ENCODE assay signal across 11 cellular contexts in the genomic region with DNA sequence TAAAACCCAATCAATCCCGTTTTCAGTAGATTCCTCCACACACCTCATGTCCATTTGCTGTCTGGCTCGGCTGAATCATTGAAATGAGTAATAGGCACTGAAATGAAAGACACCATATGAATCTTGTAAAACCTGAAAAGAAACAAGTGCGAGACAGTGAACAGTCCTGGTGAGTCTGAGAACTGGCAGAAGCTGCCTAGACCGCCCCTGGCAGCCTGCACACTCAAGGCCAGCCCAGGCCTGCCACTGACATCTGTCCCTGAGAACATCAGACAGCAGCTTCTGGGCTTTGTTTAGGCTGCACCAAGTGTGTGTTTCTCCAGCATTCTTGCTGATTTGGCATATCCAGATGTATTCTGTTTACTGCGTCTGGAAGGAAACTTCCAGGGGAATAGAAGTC. TPM values are rescaled to one million over a fixed set of nuclear protein-coding genes. Genes with fewer than 3 reads are reported as not detected.
A peak's percentile ranks its signal among the peaks of the same experiment; 100 is the strongest.
DNase-seq lines count a peak whose midpoint lies in the region; ATAC-seq and TF ChIP-seq lines count a peak whose summit lies in the region.
"Had no signal": no experiment of that assay in that cellular context is flagged by ENCODE, and none has a peak within 500 bp of the region (broad histone marks: within the 10 kb centered on the region; RNA-seq: fewer than 3 reads in every experiment).

No MANE protein-coding gene starts in this region.

- no peaks in the 10 kb centered on the region for H3K36me3 ChIP-seq in HCT116 (ENCODE audit: control insufficient read depth in 1 of 2, insufficient read depth in 2 of 2, low read length in 2 of 2)
- no peaks in the 10 kb centered on the region for H3K36me3 ChIP-seq in WERI-Rb-1
- peaks cover 3% of the 10 kb centered on the region for H3K36me3 ChIP-seq in smooth muscle cell (ENCODE audit: low read depth)

- DNase-seq in HCT116 (ENCODE audit: low read depth, low spot score) (no peak), WERI-Rb-1 (peak; percentile 18), right cardiac atrium (peak in 1 of 3 donors; percentile 49), smooth muscle cell (lab: John Stamatoyannopoulos, UW; ENCODE audit: unreplicated experiment) (no peak), SIG-M5 treated with dmso at 0.1 percent for 504 hours (lab: John Stamatoyannopoulos, UW; ENCODE audit: unreplicated experiment) (no peak), erythroblast (lab: John Stamatoyannopoulos, UW) (no peak), germinal center (ENCODE audit: low spot score) (no peak)
- DNase-seq in stimulated activated naive B cell treated with anti-CD40 and anti-IgM and Interleukin-4, amounts not matched to agents 10 μg/mL and 1 μg/mL and 100 μg/mL, for 72 hours: no peak
- DNase-seq: activated B cell treated with CpG ODN at 0.5 μM for 24 hours had no signal

- TF ChIP-seq RAD21 in HCT116 (IDR thresholded peaks at IDR 0.05; ENCODE audit: low read depth): peak; percentile 8; the same call in 1 of the 2 replicates

- H3K9ac ChIP-seq in HCT116 (ENCODE audit: low read length) (0 out of 2 replicates have a peak overlapping the region, but pooled peaks have one; percentile 18), smooth muscle cell (ENCODE audit: low read depth) (peak overlapping the region; percentile 54)

- H3K79me2 ChIP-seq in HCT116 (ENCODE audit: insufficient read depth, low read length) (no peaks in the 10 kb centered on the region), smooth muscle cell (ENCODE audit: low read depth) (peaks cover 18% of the 10 kb centered on the region)

- no peak overlapping the region for H3K4me3 Mint-ChIP-seq in stimulated activated naive B cell treated with anti-CD40 and anti-IgM and Interleukin-4, amounts not matched to agents 10 μg/mL and 1 μg/mL and 100 μg/mL, for 72 hours
- H3K4me3 Mint-ChIP-seq: activated B cell treated with CpG ODN at 0.5 μM for 24 hours, brain had no signal

- H3K27me3 ChIP-seq in HCT116 (ENCODE audit: insufficient read depth, low read length) (no peaks in the 10 kb centered on the region), WERI-Rb-1 (ENCODE audit: insufficient read depth, low read depth, severe bottlenecking) (no peaks in the 10 kb centered on the region), right cardiac atrium (ENCODE audit: control insufficient read depth, insufficient read depth) (no peaks in the 10 kb centered on the region), smooth muscle cell (ENCODE audit: low read depth) (no peaks in the 10 kb centered on the region)

- H3K9me2 ChIP-seq in HCT116 (ENCODE audit: insufficient read depth): no peaks in the 10 kb centered on the region

- H3K4me1 Mint-ChIP-seq in stimulated activated naive B cell treated with anti-CD40 and anti-IgM and Interleukin-4, amounts not matched to agents 10 μg/mL and 1 μg/mL and 100 μg/mL, for 72 hours: peaks cover 4 to 5% of the 10 kb centered on the region in 2 donors

- TF ChIP-seq POLR2A in HCT116 (IDR thresholded peaks at IDR 0.05; ENCODE audit: borderline replicate concordance, extremely low read depth, insufficient read depth, insufficient read length) (no peak), erythroblast (IDR thresholded peaks at IDR 0.05; ENCODE audit: low read length) (no peak)

- no peaks in the 10 kb centered on the region for H3K9me3 Mint-ChIP-seq in stimulated activated naive B cell treated with anti-CD40 and anti-IgM and Interleukin-4, amounts not matched to agents 10 μg/mL and 1 μg/mL and 100 μg/mL, for 72 hours
- H3K9me3 Mint-ChIP-seq: activated B cell treated with CpG ODN at 0.5 μM for 24 hours had no signal

- peaks cover 52% of the 10 kb centered on the region for H3F3A ChIP-seq in smooth muscle cell (ENCODE audit: low read depth)

- ATAC-seq in HCT116 (peak; percentile 57; the same call in 1 of the 2 replicates), right cardiac atrium (peak; percentile 61 to 64)
- no peak for ATAC-seq in stimulated activated naive B cell treated with anti-CD40 and anti-IgM and Interleukin-4, amounts not matched to agents 10 μg/mL and 1 μg/mL and 100 μg/mL, for 72 hours (replicated peaks)

- H2AFZ ChIP-seq in HCT116 (ENCODE audit: low read depth, low read length, poor library complexity, severe bottlenecking) (no peak overlapping the region), smooth muscle cell (ENCODE audit: low read depth) (no peak overlapping the region)

- H3K4me3 ChIP-seq in HCT116 (replicated peaks in 1 of 2; ENCODE audit: low read depth in 1 of 2, low read length in 2 of 2) (no peak overlapping the region), WERI-Rb-1 (ENCODE audit: low read depth, low read length) (no peak overlapping the region), right cardiac atrium (ENCODE audit: low read length) (no peak overlapping the region), smooth muscle cell (no peak overlapping the region)

- no peak overlapping the region for H3K27ac Mint-ChIP-seq in stimulated activated naive B cell treated with anti-CD40 and anti-IgM and Interleukin-4, amounts not matched to agents 10 μg/mL and 1 μg/mL and 100 μg/mL, for 72 hours
- H3K27ac Mint-ChIP-seq: activated B cell treated with CpG ODN at 0.5 μM for 24 hours had no signal

- no peak overlapping the region; the same call in 1 of the 2 replicates for H3K27ac ChIP-seq in HCT116 (ENCODE audit: low read depth, low read length)
- no peak overlapping the region for H3K27ac ChIP-seq in WERI-Rb-1
- H3K27ac ChIP-seq in right cardiac atrium (ENCODE audit: low read length): no peak overlapping the region
- peak overlapping the region; percentile 95 for H3K27ac ChIP-seq in smooth muscle cell (ENCODE audit: low read depth)
- H3K27ac ChIP-seq: HL-60 had no signal

- H3K9me3 ChIP-seq in HCT116 (ENCODE audit: control insufficient read depth in 1 of 2, insufficient read depth in 1 of 2, low read depth in 1 of 2, low read length in 2 of 2): no peaks in the 10 kb centered on the region
- no peaks in the 10 kb centered on the region for H3K9me3 ChIP-seq in WERI-Rb-1 (ENCODE audit: severe bottlenecking)
- H3K9me3 ChIP-seq in right cardiac atrium (ENCODE audit: control insufficient read depth, low read length): peaks cover 2% of the 10 kb centered on the region
- H3K9me3 ChIP-seq in smooth muscle cell (replicated peaks; ENCODE audit: low read depth): no peaks in the 10 kb centered on the region

- no TSS peak for BruUV-seq in HCT116 (replicated peaks; lab: Mats Ljungman, UMichigan)

- peaks cover 10 to 12% of the 10 kb centered on the region in 2 donors for H3K36me3 Mint-ChIP-seq in stimulated activated naive B cell treated with anti-CD40 and anti-IgM and Interleukin-4, amounts not matched to agents 10 μg/mL and 1 μg/mL and 100 μg/mL, for 72 hours

- intact Hi-C loops in HCT116 (cut with micrococcal nuclease) (no loop called here), right cardiac atrium (cut with DNase I) (no loop called here)

- H3K4me2 ChIP-seq in HCT116 (ENCODE audit: low read length) (peak overlapping the region; percentile 26; the same call in 1 of the 2 replicates), smooth muscle cell (peak overlapping the region; percentile 57)

- CTCF ChIA-PET in HCT116 (lab: Charles Lee): no interaction called here

- H4K20me1 ChIP-seq in HCT116 (ENCODE audit: insufficient read depth): no peaks in the 10 kb centered on the region
- H4K20me1 ChIP-seq in smooth muscle cell (ENCODE audit: low read depth): no peaks in the 10 kb centered on the region

- H3K27me3 Mint-ChIP-seq in stimulated activated naive B cell treated with anti-CD40 and anti-IgM and Interleukin-4, amounts not matched to agents 10 μg/mL and 1 μg/mL and 100 μg/mL, for 72 hours: no peaks in the 10 kb centered on the region
- H3K27me3 Mint-ChIP-seq: activated B cell treated with CpG ODN at 0.5 μM for 24 hours, brain had no signal

- POLR2A ChIA-PET in HCT116 (lab: Charles Lee): no interaction called here

- H3K4me1 ChIP-seq in HCT116 (ENCODE audit: control insufficient read depth in 1 of 2, insufficient read depth in 2 of 2, low read length in 2 of 2): peaks cover 16 to 18% of the 10 kb centered on the region in 2 experiments; a peak in 2 of 4 replicates
- peaks cover 3% of the 10 kb centered on the region for H3K4me1 ChIP-seq in right cardiac atrium (ENCODE audit: control insufficient read depth, insufficient read depth, low read length)
- H3K4me1 ChIP-seq in smooth muscle cell (ENCODE audit: low read depth): peaks cover 23% of the 10 kb centered on the region

- RAD21 ChIA-PET in HCT116 (lab: Charles Lee; ENCODE audit: low non-redundant PET in 1 of 2, low total read pairs in 2 of 2, uncharacterized antibody in 2 of 2, unreplicated experiment in 2 of 2): no interaction called here

- 53% methylated on average over 5 of the region's 5 CpGs for WGBS in right cardiac atrium
- 1% methylated on average over 5 of the region's 5 CpGs for WGBS in smooth muscle cell (ENCODE audit: low lambda C conversion rate)

- TF ChIP-seq CTCF in HCT116 (IDR thresholded peaks at IDR 0.05 in 2 of 3, conservative IDR thresholded peaks at IDR 0.05 in 1 of 3; ENCODE audit: borderline replicate concordance in 1 of 3, insufficient read depth in 1 of 3, low read depth in 2 of 3, low read length in 2 of 3) (no peak), WERI-Rb-1 (IDR thresholded peaks at IDR 0.05; ENCODE audit: low read depth, low read length) (no peak), smooth muscle cell (IDR thresholded peaks at IDR 0.05; ENCODE audit: borderline replicate concordance, insufficient read depth, poor library complexity, severe bottlenecking) (no peak)

TF ChIP-seq in HCT116, 20 proteins besides CTCF, POLR2A, EP300 and RAD21 (continues in another document):
- TF ChIP-seq JUND (IDR thresholded peaks at IDR 0.05) (peak; percentile 65), TCF7L2 (IDR thresholded peaks at IDR 0.05; ENCODE audit: borderline replicate concordance, extremely low read depth, insufficient read depth, insufficient read length) (no peak), SP1 (IDR thresholded peaks at IDR 0.05; ENCODE audit: low read depth) (peak; percentile 56; the same call in 1 of the 2 replicates)

RNA-seq across cellular contexts. Expression of a gene that starts 44.8 kb away (rescaled TPM):
- 33.6 TPM for total RNA-seq in HCT116 (2021; ENCODE audit: unreplicated experiment)
- polyA plus RNA-seq in HCT116 (2012): 22.9 and 26.9 TPM in 2 replicates
- 10 to 100 TPM; 12.0 to 19.5 (median 14.6) TPM for total RNA-seq in right cardiac atrium
- 8.8 TPM for polyA plus RNA-seq in right cardiac atrium
- total RNA-seq in smooth muscle cell: 124 and 125 TPM in 2 replicates
- polyA plus RNA-seq in smooth muscle cell: 44.8 and 46.7 TPM in 2 replicates

Comparison
In these comparisons a context has a peak if more than half of its experiments do, and no peak if none do; other contexts are left out.
1. ATAC-seq: peak in HCT116 (single experiment) and right cardiac atrium (2 of 2); none in stimulated activated naive B cell treated with anti-CD40 and anti-IgM and Interleukin-4, amounts not matched to agents 10 μg/mL and 1 μg/mL and 100 μg/mL, for 72 hours (0 of 2).